Comparison of ENCODE assay signal across 21 cellular contexts in genomic region chr2:235860111-235860510, GRCh38.
DNase-seq lines count a peak whose midpoint lies in the region; ATAC-seq and TF ChIP-seq lines count a peak whose summit lies in the region.
"Had no signal": no experiment of that assay in that cellular context is flagged by ENCODE, and none has a peak within 500 bp of the region (broad histone marks: within the 10 kb centered on the region; RNA-seq: fewer than 3 reads in every experiment).

No MANE protein-coding gene starts in this region.

- H3K27ac ChIP-seq in brain microvascular endothelial cell = peak overlapping the region; percentile 54
- H3K27ac ChIP-seq in heart right ventricle = peak overlapping the region in 9 of 10 donors; percentile 15 to 85 (median 65)
- H3K27ac ChIP-seq in psoas muscle = peak overlapping the region; percentile 44
- H3K27ac ChIP-seq: HL-60, pancreas, suprapubic skin had no signal

- H3K4me3 ChIP-seq in NB4 (ENCODE audit: low read depth, low read length) = no peak overlapping the region
- H3K4me3 ChIP-seq in brain microvascular endothelial cell (ENCODE audit: low read depth, low read length) = no peak overlapping the region
- peak overlapping the region in 3 of 10 donors; percentile 9 to 18 (median 9) for H3K4me3 ChIP-seq in heart right ventricle
- no peak overlapping the region for H3K4me3 ChIP-seq in psoas muscle
- H3K4me3 ChIP-seq: pancreas, suprapubic skin had no signal

- TF ChIP-seq POLR2A in NB4 (IDR thresholded peaks at IDR 0.05; ENCODE audit: extremely low read depth, insufficient read length) = no peak

- intact Hi-C loops in heart right ventricle (cut with DNase I) = no loop called here
- intact Hi-C loops in psoas muscle (cut with DNase I) = no loop called here

- no peaks in the 10 kb centered on the region for H3K27me3 ChIP-seq in brain microvascular endothelial cell (replicated peaks)
- no peaks in the 10 kb centered on the region for H3K27me3 ChIP-seq in heart right ventricle
- H3K27me3 ChIP-seq in psoas muscle (ENCODE audit: insufficient read depth in 3 of 3, low read length in 2 of 3) = no peaks in the 10 kb centered on the region
- H3K27me3 ChIP-seq: pancreas, suprapubic skin had no signal

- 52 to 55% methylated on average over 5 of the region's 5 CpGs for WGBS in heart right ventricle, 2 donors
- WGBS in psoas muscle, 3 donors = 84 to 86% (median 85%) methylated on average over 5 of the region's 5 CpGs

- H3K9me3 ChIP-seq in heart right ventricle (no peaks in the 10 kb centered on the region), psoas muscle (no peaks in the 10 kb centered on the region)
- H3K9me3 ChIP-seq: pancreas, suprapubic skin had no signal

- no peaks in the 10 kb centered on the region for H3K36me3 ChIP-seq in brain microvascular endothelial cell (replicated peaks)
- H3K36me3 ChIP-seq in heart right ventricle = no peaks in the 10 kb centered on the region
- no peaks in the 10 kb centered on the region for H3K36me3 ChIP-seq in psoas muscle (ENCODE audit: insufficient read depth in 1 of 2, low read depth in 1 of 2)
- H3K36me3 ChIP-seq: pancreas, suprapubic skin had no signal

- peak; percentile 41 for DNase-seq in NB4 (ENCODE audit: low read depth)
- DNase-seq in brain microvascular endothelial cell = peak; percentile 28
- no peak for DNase-seq in heart right ventricle
- no peak for DNase-seq in psoas muscle
- DNase-seq: activated B cell treated with CpG ODN at 0.5 μM for 24 hours; activated CD4-positive, alpha-beta T cell treated with anti-CD3 and anti-CD28 coated beads, Interleukin-2, amount 50 U/mL, for 48 hours; activated CD8-positive, alpha-beta memory T cell treated with anti-CD3 and anti-CD28 coated beads, Interleukin-2, amount 50 U/mL, for 48 hours; activated effector memory CD4-positive, alpha-beta T cell treated with Interleukin-2 at 50 U/mL for 16 hours; cortex of kidney; kidney; mesendoderm; naive B cell; NCI-H1436; NCI-H748 treated with DMSO at 0.1 percent for 48 hours; pancreas; T1000 had no signal

- in situ Hi-C loops in brain microvascular endothelial cell (cut with HindIII; ENCODE audit: low pct_ligation_motif_present, low sequenced_read_pairs) = no loop called here

- ATAC-seq in heart right ventricle (peak in 5 of 8 donors; percentile 51 to 76 (median 72)), psoas muscle (no peak), GM18909 (IDR thresholded peaks at IDR 0.05; ENCODE audit: poor library complexity, unreplicated experiment) (no peak), HG03108 (IDR thresholded peaks at IDR 0.05; ENCODE audit: unreplicated experiment) (no peak), HG03175 (IDR thresholded peaks at IDR 0.05; ENCODE audit: unreplicated experiment) (no peak)
- ATAC-seq: pancreas had no signal

- H3K4me1 ChIP-seq in heart right ventricle (peaks cover 0 to 48% (median 17%) of the 10 kb centered on the region in 9 donors), psoas muscle (no peaks in the 10 kb centered on the region)
- H3K4me1 ChIP-seq: pancreas had no signal

- TF ChIP-seq CTCF in NB4 (IDR thresholded peaks at IDR 0.05; ENCODE audit: low read depth, low read length) (no peak), brain microvascular endothelial cell (IDR thresholded peaks at IDR 0.05; ENCODE audit: low read depth, low read length, missing control alignments) (no peak), heart right ventricle (IDR thresholded peaks at IDR 0.05) (no peak), psoas muscle (IDR thresholded peaks at IDR 0.05) (no peak)

Comparison
In these comparisons a context has a peak if more than half of its experiments do, and no peak if none do; other contexts are left out.
1. DNase-seq: peak in NB4 (single experiment) and brain microvascular endothelial cell (single experiment); none in heart right ventricle (0 of 2) and psoas muscle (0 of 2).
2. ATAC-seq: peak in heart right ventricle (5 of 8); none in psoas muscle (0 of 4), GM18909 (single experiment), HG03108 (single experiment) and HG03175 (single experiment).
3. Peak in every context shown above with its lines, with median percentiles within 50 percentile points of each other: H3K27ac ChIP-seq.